In the genomic region with DNA sequence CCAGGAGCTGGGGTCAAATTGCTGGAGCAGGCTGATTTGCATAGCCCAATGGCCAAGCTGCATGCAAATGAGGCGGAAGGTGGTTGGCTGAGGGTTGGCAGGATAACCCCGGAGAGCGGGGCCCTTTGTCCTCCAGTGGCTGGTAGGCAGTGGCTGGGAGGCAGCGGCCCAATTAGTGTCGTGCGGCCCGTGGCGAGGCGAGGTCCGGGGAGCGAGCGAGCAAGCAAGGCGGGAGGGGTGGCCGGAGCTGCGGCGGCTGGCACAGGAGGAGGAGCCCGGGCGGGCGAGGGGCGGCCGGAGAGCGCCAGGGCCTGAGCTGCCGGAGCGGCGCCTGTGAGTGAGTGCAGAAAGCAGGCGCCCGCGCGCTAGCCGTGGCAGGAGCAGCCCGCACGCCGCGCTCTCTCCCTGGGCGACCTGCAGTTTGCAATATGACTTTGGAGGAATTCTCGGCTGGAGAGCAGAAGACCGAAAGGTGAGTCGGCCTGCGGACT, we compare ENCODE assay signal across 1 cellular context.
TF ChIP-seq lines count a peak whose summit lies in the region.

A gene with protein sequence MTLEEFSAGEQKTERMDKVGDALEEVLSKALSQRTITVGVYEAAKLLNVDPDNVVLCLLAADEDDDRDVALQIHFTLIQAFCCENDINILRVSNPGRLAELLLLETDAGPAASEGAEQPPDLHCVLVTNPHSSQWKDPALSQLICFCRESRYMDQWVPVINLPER (plus strand): TSS at position 135 of the 491 bp plus-strand sequence. CDS start 294 bp downstream, at position 429.

TF ChIP-seq in K562, 482 proteins besides CTCF, POLR2A, EP300 and RAD21 (continued from another document and continues in another):
- TF ChIP-seq ZBTB49 (CRISPR knock-in tag; IDR thresholded peaks at IDR 0.05; ENCODE audit: borderline replicate concordance) = no peak
- TF ChIP-seq SNIP1 (IDR thresholded peaks at IDR 0.05; ENCODE audit: low read depth) = no peak
- no peak for TF ChIP-seq SIX5 (IDR thresholded peaks at IDR 0.05; ENCODE audit: borderline replicate concordance in 1 of 2, insufficient read depth in 1 of 2, low read depth in 1 of 2, low read length in 2 of 2)
- TF ChIP-seq KAT2B (IDR thresholded peaks at IDR 0.05; ENCODE audit: low read depth, low read length) = no peak
- TF ChIP-seq ZNF395 (CRISPR knock-in tag; IDR thresholded peaks at IDR 0.05) = no peak
- 0 out of 2 replicates have a peak, but pooled peaks have one; percentile 47 for TF ChIP-seq ZNF41 (CRISPR knock-in tag; conservative IDR thresholded peaks at IDR 0.05)
- TF ChIP-seq E2F4 (CRISPR knock-in tag; IDR thresholded peaks at IDR 0.05; ENCODE audit: low read depth) = no peak
- no peak for TF ChIP-seq TAF15 (IDR thresholded peaks at IDR 0.05; ENCODE audit: low read depth, low read length)
- TF ChIP-seq CSDE1 (IDR thresholded peaks at IDR 0.05) = no peak; a peak in 1 of 4 replicates
- no peak for TF ChIP-seq ZNF212 (CRISPR knock-in tag; IDR thresholded peaks at IDR 0.05)
- TF ChIP-seq NFATC3 (IDR thresholded peaks at IDR 0.05) = no peak
- peak in 2 of 3 experiments; percentile 71 to 78 for TF ChIP-seq YY1 (IDR thresholded peaks at IDR 0.05; ENCODE audit: borderline replicate concordance in 1 of 3, control insufficient read depth in 1 of 3, extremely low read depth in 1 of 3, insufficient read depth in 3 of 3, insufficient read length in 1 of 3, insufficient replicate concordance in 2 of 3, low read depth in 1 of 3, low read length in 2 of 3)
- peak; percentile 99 for TF ChIP-seq KDM5B (IDR thresholded peaks at IDR 0.05; ENCODE audit: insufficient replicate concordance, low read depth, low read length)
- no peak for TF ChIP-seq FOSL1 (tag; conservative IDR thresholded peaks at IDR 0.05)
- TF ChIP-seq ZNF174 (CRISPR knock-in tag; IDR thresholded peaks at IDR 0.05) = no peak
- TF ChIP-seq HEY1 (CRISPR knock-in tag; IDR thresholded peaks at IDR 0.05; ENCODE audit: borderline replicate concordance) = no peak
- TF ChIP-seq RUNX1 (IDR thresholded peaks at IDR 0.05; ENCODE audit: low read depth) = no peak
- peak; percentile 73; the same call in 1 of the 2 replicates for TF ChIP-seq ATF7 (IDR thresholded peaks at IDR 0.05)
- TF ChIP-seq SPI1 (IDR thresholded peaks at IDR 0.05; ENCODE audit: borderline replicate concordance, low read depth, low read length) = no peak
- TF ChIP-seq ELK3 (CRISPR knock-in tag; IDR thresholded peaks at IDR 0.05) = 0 out of 2 replicates have a peak, but pooled peaks have one; percentile 15
- no peak for TF ChIP-seq ZNF24 (IDR thresholded peaks at IDR 0.05)
- TF ChIP-seq ILK (tag; IDR thresholded peaks at IDR 0.05; ENCODE audit: borderline replicate concordance, low read depth) = no peak
- TF ChIP-seq ZNF655 (CRISPR knock-in tag; IDR thresholded peaks at IDR 0.05) = no peak
- TF ChIP-seq SREBF2 (CRISPR knock-in tag; IDR thresholded peaks at IDR 0.05) = no peak
- no peak for TF ChIP-seq RAD51 (IDR thresholded peaks at IDR 0.05; ENCODE audit: borderline replicate concordance, low read depth)
- TF ChIP-seq FOXP1 (CRISPR knock-in tag; IDR thresholded peaks at IDR 0.05) = peak; percentile 56; the same call in 1 of the 2 replicates
- TF ChIP-seq COPS2 (conservative IDR thresholded peaks at IDR 0.05) = no peak
- TF ChIP-seq ZNF3 (CRISPR knock-in tag; IDR thresholded peaks at IDR 0.05) = no peak
- no peak for TF ChIP-seq MED1 (CRISPR knock-in tag; IDR thresholded peaks at IDR 0.05; ENCODE audit: borderline replicate concordance)
- no peak; the same call in 1 of the 2 replicates for TF ChIP-seq CBFB (CRISPR knock-in tag; IDR thresholded peaks at IDR 0.05)
- TF ChIP-seq SMARCB1 (IDR thresholded peaks at IDR 0.05; ENCODE audit: insufficient read length, low read depth) = no peak
- TF ChIP-seq, protein P1, sequence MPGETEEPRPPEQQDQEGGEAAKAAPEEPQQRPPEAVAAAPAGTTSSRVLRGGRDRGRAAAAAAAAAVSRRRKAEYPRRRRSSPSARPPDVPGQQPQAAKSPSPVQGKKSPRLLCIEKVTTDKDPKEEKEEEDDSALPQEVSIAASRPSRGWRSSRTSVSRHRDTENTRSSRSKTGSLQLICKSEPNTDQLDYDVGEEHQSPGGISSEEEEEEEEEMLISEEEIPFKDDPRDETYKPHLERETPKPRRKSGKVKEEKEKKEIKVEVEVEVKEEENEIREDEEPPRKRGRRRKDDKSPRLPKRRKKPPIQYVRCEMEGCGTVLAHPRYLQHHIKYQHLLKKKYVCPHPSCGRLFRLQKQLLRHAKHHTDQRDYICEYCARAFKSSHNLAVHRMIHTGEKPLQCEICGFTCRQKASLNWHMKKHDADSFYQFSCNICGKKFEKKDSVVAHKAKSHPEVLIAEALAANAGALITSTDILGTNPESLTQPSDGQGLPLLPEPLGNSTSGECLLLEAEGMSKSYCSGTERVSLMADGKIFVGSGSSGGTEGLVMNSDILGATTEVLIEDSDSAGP (CRISPR knock-in tag; IDR thresholded peaks at IDR 0.05) = no peak
- TF ChIP-seq, protein P2, sequence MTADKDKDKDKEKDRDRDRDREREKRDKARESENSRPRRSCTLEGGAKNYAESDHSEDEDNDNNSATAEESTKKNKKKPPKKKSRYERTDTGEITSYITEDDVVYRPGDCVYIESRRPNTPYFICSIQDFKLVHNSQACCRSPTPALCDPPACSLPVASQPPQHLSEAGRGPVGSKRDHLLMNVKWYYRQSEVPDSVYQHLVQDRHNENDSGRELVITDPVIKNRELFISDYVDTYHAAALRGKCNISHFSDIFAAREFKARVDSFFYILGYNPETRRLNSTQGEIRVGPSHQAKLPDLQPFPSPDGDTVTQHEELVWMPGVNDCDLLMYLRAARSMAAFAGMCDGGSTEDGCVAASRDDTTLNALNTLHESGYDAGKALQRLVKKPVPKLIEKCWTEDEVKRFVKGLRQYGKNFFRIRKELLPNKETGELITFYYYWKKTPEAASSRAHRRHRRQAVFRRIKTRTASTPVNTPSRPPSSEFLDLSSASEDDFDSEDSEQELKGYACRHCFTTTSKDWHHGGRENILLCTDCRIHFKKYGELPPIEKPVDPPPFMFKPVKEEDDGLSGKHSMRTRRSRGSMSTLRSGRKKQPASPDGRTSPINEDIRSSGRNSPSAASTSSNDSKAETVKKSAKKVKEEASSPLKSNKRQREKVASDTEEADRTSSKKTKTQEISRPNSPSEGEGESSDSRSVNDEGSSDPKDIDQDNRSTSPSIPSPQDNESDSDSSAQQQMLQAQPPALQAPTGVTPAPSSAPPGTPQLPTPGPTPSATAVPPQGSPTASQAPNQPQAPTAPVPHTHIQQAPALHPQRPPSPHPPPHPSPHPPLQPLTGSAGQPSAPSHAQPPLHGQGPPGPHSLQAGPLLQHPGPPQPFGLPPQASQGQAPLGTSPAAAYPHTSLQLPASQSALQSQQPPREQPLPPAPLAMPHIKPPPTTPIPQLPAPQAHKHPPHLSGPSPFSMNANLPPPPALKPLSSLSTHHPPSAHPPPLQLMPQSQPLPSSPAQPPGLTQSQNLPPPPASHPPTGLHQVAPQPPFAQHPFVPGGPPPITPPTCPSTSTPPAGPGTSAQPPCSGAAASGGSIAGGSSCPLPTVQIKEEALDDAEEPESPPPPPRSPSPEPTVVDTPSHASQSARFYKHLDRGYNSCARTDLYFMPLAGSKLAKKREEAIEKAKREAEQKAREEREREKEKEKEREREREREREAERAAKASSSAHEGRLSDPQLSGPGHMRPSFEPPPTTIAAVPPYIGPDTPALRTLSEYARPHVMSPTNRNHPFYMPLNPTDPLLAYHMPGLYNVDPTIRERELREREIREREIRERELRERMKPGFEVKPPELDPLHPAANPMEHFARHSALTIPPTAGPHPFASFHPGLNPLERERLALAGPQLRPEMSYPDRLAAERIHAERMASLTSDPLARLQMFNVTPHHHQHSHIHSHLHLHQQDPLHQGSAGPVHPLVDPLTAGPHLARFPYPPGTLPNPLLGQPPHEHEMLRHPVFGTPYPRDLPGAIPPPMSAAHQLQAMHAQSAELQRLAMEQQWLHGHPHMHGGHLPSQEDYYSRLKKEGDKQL (CRISPR knock-in tag; IDR thresholded peaks at IDR 0.05; ENCODE audit: borderline replicate concordance) = no peak; the same call in 1 of the 2 replicates
- no peak for TF ChIP-seq ZBTB8A (IDR thresholded peaks at IDR 0.05; ENCODE audit: partially characterized antibody)
- peak; percentile 57 to 72; a peak in 3 of 4 replicates for TF ChIP-seq NRF1 (conservative IDR thresholded peaks at IDR 0.05 in 1 of 2, IDR thresholded peaks at IDR 0.05 in 1 of 2)
- peak; percentile 99 for TF ChIP-seq SUPT5H (IDR thresholded peaks at IDR 0.05)
- TF ChIP-seq DMBX1 (CRISPR knock-in tag; IDR thresholded peaks at IDR 0.05; ENCODE audit: borderline replicate concordance) = 0 out of 2 replicates have a peak, but pooled peaks have one; percentile 40
- peak; percentile 92 to 93 for TF ChIP-seq MAZ (CRISPR knock-in tag; conservative IDR thresholded peaks at IDR 0.05 in 1 of 2, IDR thresholded peaks at IDR 0.05 in 1 of 2)
- TF ChIP-seq NBN (IDR thresholded peaks at IDR 0.05; ENCODE audit: low read depth) = no peak
- no peak for TF ChIP-seq MEIS2 (IDR thresholded peaks at IDR 0.05; ENCODE audit: partially characterized antibody)
- 0 out of 2 replicates have a peak, but pooled peaks have one; percentile 52 for TF ChIP-seq NR2C2 (CRISPR knock-in tag; IDR thresholded peaks at IDR 0.05)
- TF ChIP-seq NR2C2 (tag; IDR thresholded peaks at IDR 0.05) = peak; percentile 66
- TF ChIP-seq FOXJ2 (tag; IDR thresholded peaks at IDR 0.05) = no peak
- no peak for TF ChIP-seq BCOR (IDR thresholded peaks at IDR 0.05)
- peak; percentile 77 for TF ChIP-seq ZNF436 (CRISPR knock-in tag; IDR thresholded peaks at IDR 0.05)
- peak; percentile 97 for TF ChIP-seq POLR2G (IDR thresholded peaks at IDR 0.05; ENCODE audit: low read depth, low read length)
